1 cellular context compared by ENCODE assay signal in the genomic region with DNA sequence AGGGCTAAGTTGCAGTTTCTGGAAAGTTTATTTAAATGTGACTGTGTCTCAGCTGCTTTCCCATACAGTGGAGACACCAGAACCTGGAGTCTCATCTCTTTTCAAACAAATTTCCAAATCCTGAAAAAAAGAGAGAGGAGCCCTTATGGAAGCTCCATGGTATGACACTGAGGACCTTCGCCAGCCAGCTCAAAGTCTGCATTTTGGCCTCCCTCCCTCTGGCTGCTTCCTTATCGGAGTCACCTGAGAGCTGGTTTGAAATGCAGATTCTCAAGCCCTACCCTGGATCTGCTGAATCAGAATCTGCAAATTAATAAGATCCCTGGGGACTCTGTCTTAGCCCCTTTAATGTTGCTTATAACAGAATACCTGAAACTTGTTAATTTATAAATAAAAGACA.
TF ChIP-seq lines count a peak whose summit lies in the region.

No MANE protein-coding gene starts in this region.

TF ChIP-seq in WTC11, 78 proteins besides CTCF, POLR2A, EP300 and RAD21 (continued from another document):
- TF ChIP-seq ZNF396 (CRISPR knock-in tag; IDR thresholded peaks at IDR 0.05; ENCODE audit: borderline replicate concordance) (no peak), ZNF219 (CRISPR knock-in tag; IDR thresholded peaks at IDR 0.05; ENCODE audit: borderline replicate concordance) (no peak), FOXK1 (CRISPR knock-in tag; IDR thresholded peaks at IDR 0.05) (no peak), GTF2I (CRISPR knock-in tag; conservative IDR thresholded peaks at IDR 0.05) (no peak), ESRRA (CRISPR knock-in tag; IDR thresholded peaks at IDR 0.05; ENCODE audit: borderline replicate concordance) (no peak), NFYB (CRISPR knock-in tag; conservative IDR thresholded peaks at IDR 0.05; ENCODE audit: low read depth) (no peak)
- TF ChIP-seq, protein P1, sequence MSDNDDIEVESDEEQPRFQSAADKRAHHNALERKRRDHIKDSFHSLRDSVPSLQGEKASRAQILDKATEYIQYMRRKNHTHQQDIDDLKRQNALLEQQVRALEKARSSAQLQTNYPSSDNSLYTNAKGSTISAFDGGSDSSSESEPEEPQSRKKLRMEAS (CRISPR knock-in tag; IDR thresholded peaks at IDR 0.05), result no peak
- TF ChIP-seq, protein P2, sequence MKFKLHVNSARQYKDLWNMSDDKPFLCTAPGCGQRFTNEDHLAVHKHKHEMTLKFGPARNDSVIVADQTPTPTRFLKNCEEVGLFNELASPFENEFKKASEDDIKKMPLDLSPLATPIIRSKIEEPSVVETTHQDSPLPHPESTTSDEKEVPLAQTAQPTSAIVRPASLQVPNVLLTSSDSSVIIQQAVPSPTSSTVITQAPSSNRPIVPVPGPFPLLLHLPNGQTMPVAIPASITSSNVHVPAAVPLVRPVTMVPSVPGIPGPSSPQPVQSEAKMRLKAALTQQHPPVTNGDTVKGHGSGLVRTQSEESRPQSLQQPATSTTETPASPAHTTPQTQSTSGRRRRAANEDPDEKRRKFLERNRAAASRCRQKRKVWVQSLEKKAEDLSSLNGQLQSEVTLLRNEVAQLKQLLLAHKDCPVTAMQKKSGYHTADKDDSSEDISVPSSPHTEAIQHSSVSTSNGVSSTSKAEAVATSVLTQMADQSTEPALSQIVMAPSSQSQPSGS (CRISPR knock-in tag; IDR thresholded peaks at IDR 0.05; ENCODE audit: borderline replicate concordance, low read depth), result no peak
- TF ChIP-seq, protein P3, sequence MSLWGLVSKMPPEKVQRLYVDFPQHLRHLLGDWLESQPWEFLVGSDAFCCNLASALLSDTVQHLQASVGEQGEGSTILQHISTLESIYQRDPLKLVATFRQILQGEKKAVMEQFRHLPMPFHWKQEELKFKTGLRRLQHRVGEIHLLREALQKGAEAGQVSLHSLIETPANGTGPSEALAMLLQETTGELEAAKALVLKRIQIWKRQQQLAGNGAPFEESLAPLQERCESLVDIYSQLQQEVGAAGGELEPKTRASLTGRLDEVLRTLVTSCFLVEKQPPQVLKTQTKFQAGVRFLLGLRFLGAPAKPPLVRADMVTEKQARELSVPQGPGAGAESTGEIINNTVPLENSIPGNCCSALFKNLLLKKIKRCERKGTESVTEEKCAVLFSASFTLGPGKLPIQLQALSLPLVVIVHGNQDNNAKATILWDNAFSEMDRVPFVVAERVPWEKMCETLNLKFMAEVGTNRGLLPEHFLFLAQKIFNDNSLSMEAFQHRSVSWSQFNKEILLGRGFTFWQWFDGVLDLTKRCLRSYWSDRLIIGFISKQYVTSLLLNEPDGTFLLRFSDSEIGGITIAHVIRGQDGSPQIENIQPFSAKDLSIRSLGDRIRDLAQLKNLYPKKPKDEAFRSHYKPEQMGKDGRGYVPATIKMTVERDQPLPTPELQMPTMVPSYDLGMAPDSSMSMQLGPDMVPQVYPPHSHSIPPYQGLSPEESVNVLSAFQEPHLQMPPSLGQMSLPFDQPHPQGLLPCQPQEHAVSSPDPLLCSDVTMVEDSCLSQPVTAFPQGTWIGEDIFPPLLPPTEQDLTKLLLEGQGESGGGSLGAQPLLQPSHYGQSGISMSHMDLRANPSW (CRISPR knock-in tag; conservative IDR thresholded peaks at IDR 0.05; ENCODE audit: low read depth), result no peak
- TF ChIP-seq, protein P4, sequence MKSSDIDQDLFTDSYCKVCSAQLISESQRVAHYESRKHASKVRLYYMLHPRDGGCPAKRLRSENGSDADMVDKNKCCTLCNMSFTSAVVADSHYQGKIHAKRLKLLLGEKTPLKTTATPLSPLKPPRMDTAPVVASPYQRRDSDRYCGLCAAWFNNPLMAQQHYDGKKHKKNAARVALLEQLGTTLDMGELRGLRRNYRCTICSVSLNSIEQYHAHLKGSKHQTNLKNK (CRISPR knock-in tag; IDR thresholded peaks at IDR 0.05), result no peak
